ENCODE assay signal across 15 cellular contexts in genomic region chr12:4911316-4911994, GRCh38. TPM values are rescaled to one million over a fixed set of nuclear protein-coding genes. Genes with fewer than 3 reads are reported as not detected.
DNase-seq lines count a peak whose midpoint lies in the region; ATAC-seq and TF ChIP-seq lines count a peak whose summit lies in the region.
"Had no signal": no experiment of that assay in that cellular context is flagged by ENCODE, and none has a peak within 500 bp of the region (broad histone marks: within the 10 kb centered on the region; RNA-seq: fewer than 3 reads in every experiment).

No MANE protein-coding gene starts in this region.

- DNase-seq in T-helper 1 cell: no peak
- no peak for DNase-seq in H7
- no peak for DNase-seq in coronary artery (ENCODE audit: low spot score)
- DNase-seq in trophoblast cell: no peak
- DNase-seq in AG08395 (ENCODE audit: low spot score): no peak
- DNase-seq in NCI-H2081 treated with DMSO at 0.1 percent for 48 hours (lab: John Stamatoyannopoulos, UW): no peak
- DNase-seq: gastrocnemius medialis, NCI-H2029 treated with DMSO at 0.1 percent for 48 hours, OCI-M1, T-helper 9 cell had no signal

- H3K9ac ChIP-seq in trophoblast cell (ENCODE audit: low read length): no peak overlapping the region

- peaks cover 52% of the 10 kb centered on the region for H3K27me3 Mint-ChIP-seq in T-helper 1 cell treated with Interleukin-12 subunit alpha and Interleukin-12 subunit beta and Interleukin-4 antibody, amounts not matched to agents 30 μg/mL and 1 μg/mL, for 36 hours (ENCODE audit: low read depth)

- no peak overlapping the region for H3K23ac ChIP-seq in trophoblast cell (ENCODE audit: low read length)

- WGBS in trophoblast cell (ENCODE audit: extremely low coverage, insufficient coverage, insufficient read length): no CpG with 5 or more reads among the region's 61 CpGs

- peaks cover 9% of the 10 kb centered on the region for H3K4me1 Mint-ChIP-seq in T-helper 1 cell treated with Interleukin-12 subunit alpha and Interleukin-12 subunit beta and Interleukin-4 antibody, amounts not matched to agents 30 μg/mL and 1 μg/mL, for 36 hours (ENCODE audit: low read depth)

- H2AK5ac ChIP-seq in trophoblast cell (ENCODE audit: low read length): no peak overlapping the region

- H3K36me3 ChIP-seq in H7 (replicated peaks; ENCODE audit: control insufficient read depth, insufficient read depth, low read length) (no peaks in the 10 kb centered on the region), trophoblast cell (ENCODE audit: control insufficient read depth in 1 of 2, insufficient read depth in 2 of 2, low read length in 2 of 2) (no peaks in the 10 kb centered on the region)
- H3K36me3 ChIP-seq: gastrocnemius medialis had no signal

- H3K4me1 ChIP-seq in trophoblast cell (ENCODE audit: control insufficient read depth in 1 of 2, insufficient read depth in 2 of 2, low read length in 2 of 2): peaks cover 6 to 7% of the 10 kb centered on the region in 2 experiments
- H3K4me1 ChIP-seq: A549 had no signal

- H3K27me3 ChIP-seq in H7 (ENCODE audit: control insufficient read depth, insufficient read depth, low read length) (peaks cover 67% of the 10 kb centered on the region), trophoblast cell (ENCODE audit: insufficient read depth, low read length) (peaks cover 47% of the 10 kb centered on the region)

- H3K14ac ChIP-seq in trophoblast cell (ENCODE audit: low read length): no peak overlapping the region

- H3K9me3 ChIP-seq in trophoblast cell (ENCODE audit: insufficient read depth, low read depth, low read length): peaks cover 13% of the 10 kb centered on the region
- H3K9me3 ChIP-seq: A549, gastrocnemius medialis had no signal

- no peak overlapping the region for H3K27ac Mint-ChIP-seq in T-helper 1 cell treated with Interleukin-12 subunit alpha and Interleukin-12 subunit beta and Interleukin-4 antibody, amounts not matched to agents 30 μg/mL and 1 μg/mL, for 36 hours

- H3K4me2 ChIP-seq in trophoblast cell (ENCODE audit: low read length): no peak overlapping the region
- H3K4me2 ChIP-seq: A549 had no signal

- no peaks in the 10 kb centered on the region for H3K79me2 ChIP-seq in trophoblast cell (ENCODE audit: control insufficient read depth, insufficient read depth, low read length, poor library complexity)

- H4K91ac ChIP-seq in trophoblast cell (ENCODE audit: low read depth, low read length): no peak overlapping the region

- TF ChIP-seq CTCF in coronary artery (IDR thresholded peaks at IDR 0.05): no peak

- no peak overlapping the region for H2BK12ac ChIP-seq in trophoblast cell (ENCODE audit: low read length)

- H3K27ac ChIP-seq in coronary artery (no peak overlapping the region), trophoblast cell (ENCODE audit: low read depth, low read length) (no peak overlapping the region)
- H3K27ac ChIP-seq: A549, gastrocnemius medialis had no signal

- no peaks in the 10 kb centered on the region for H3K36me3 Mint-ChIP-seq in T-helper 1 cell treated with Interleukin-12 subunit alpha and Interleukin-12 subunit beta and Interleukin-4 antibody, amounts not matched to agents 30 μg/mL and 1 μg/mL, for 36 hours (ENCODE audit: low read depth)

- H2BK120ac ChIP-seq in trophoblast cell (ENCODE audit: insufficient read depth, low read length, poor library complexity): no peak overlapping the region

- H2AFZ ChIP-seq in trophoblast cell (ENCODE audit: insufficient read depth, low read length, poor library complexity): no peak overlapping the region

- peak overlapping the region; percentile 41 for H3K4me3 Mint-ChIP-seq in T-helper 1 cell treated with Interleukin-12 subunit alpha and Interleukin-12 subunit beta and Interleukin-4 antibody, amounts not matched to agents 30 μg/mL and 1 μg/mL, for 36 hours

- no peak overlapping the region for H3K4ac ChIP-seq in trophoblast cell (ENCODE audit: low read depth, low read length)

- H3K4me3 ChIP-seq in H7 (ENCODE audit: insufficient read depth, low read depth, low read length): peak overlapping the region; percentile 46; the same call in 1 of the 2 replicates
- H3K4me3 ChIP-seq in coronary artery: peak overlapping the region; percentile 73
- peak overlapping the region; percentile 34 for H3K4me3 ChIP-seq in trophoblast cell (ENCODE audit: low read depth, low read length)
- H3K4me3 ChIP-seq: A549, K562 had no signal

- H3K9me3 Mint-ChIP-seq in T-helper 1 cell treated with Interleukin-12 subunit alpha and Interleukin-12 subunit beta and Interleukin-4 antibody, amounts not matched to agents 30 μg/mL and 1 μg/mL, for 36 hours: no peaks in the 10 kb centered on the region

- no peak for ATAC-seq in GM19395 (IDR thresholded peaks at IDR 0.05; ENCODE audit: unreplicated experiment)
- ATAC-seq: A549, gastrocnemius medialis, K562 had no signal

- no peaks in the 10 kb centered on the region for H3K79me1 ChIP-seq in trophoblast cell (ENCODE audit: low read length)

- no peak overlapping the region for H4K8ac ChIP-seq in trophoblast cell (ENCODE audit: low read depth, low read length)

- no peak overlapping the region for H2BK5ac ChIP-seq in trophoblast cell (ENCODE audit: low read depth, low read length, poor library complexity)

- no peak overlapping the region for H3K18ac ChIP-seq in trophoblast cell (ENCODE audit: low read length)

- H4K12ac ChIP-seq in trophoblast cell (ENCODE audit: low read depth, low read length): no peak overlapping the region

RNA-seq across cellular contexts. Expression of gene KCNA1, which starts 1.8 kb away (rescaled TPM):
- total RNA-seq in H7 (2014; rRNA removed; shearing (Covaris generic)): 0.07 TPM in 1 of 2 replicates, not detected in the other
- under 0.01 TPM in 1 of 2 replicates, not detected in the other for polyA plus RNA-seq in trophoblast cell (2013)
- total RNA-seq: gastrocnemius medialis, K562, left lobe of liver had no signal
- polyA plus RNA-seq: A549, K562 had no signal
